6 cellular contexts compared by ENCODE assay signal in genomic region chr5:125611541-125611940, GRCh38.
"Had no signal": no experiment of that assay in that cellular context is flagged by ENCODE, and none has a peak within 500 bp of the region (broad histone marks: within the 10 kb centered on the region; RNA-seq: fewer than 3 reads in every experiment).

No MANE protein-coding gene starts in this region.

- H3K4me2 ChIP-seq: GM23338 had no signal

- H2AFZ ChIP-seq: GM23338 had no signal

- H3K4me3 ChIP-seq: GM23338, K562 had no signal

- DNase-seq: H9, HCEC 1CT, HFFc6, KG1 had no signal

- ATAC-seq: GM23338, K562 had no signal
